In genomic region chr4:76208005-76208765, GRCh38 we compare ENCODE assay signal across 8 cellular contexts. TPM values are rescaled to one million over a fixed set of nuclear protein-coding genes. Genes with fewer than 3 reads are reported as not detected.
DNase-seq lines count a peak whose midpoint lies in the region; ATAC-seq and TF ChIP-seq lines count a peak whose summit lies in the region.

No MANE protein-coding gene starts in this region.

- no peak overlapping the region for H2AFZ ChIP-seq in mammary epithelial cell (ENCODE audit: low read depth, low read length)

- TF ChIP-seq CTCF in Caco-2 (IDR thresholded peaks at IDR 0.05; ENCODE audit: insufficient read depth in 1 of 2, low read depth in 1 of 2, low read length in 1 of 2, severe bottlenecking in 1 of 2, unreplicated experiment in 1 of 2): no peak
- no peak for TF ChIP-seq CTCF in mammary epithelial cell (conservative IDR thresholded peaks at IDR 0.05 in 1 of 2, IDR thresholded peaks at IDR 0.05 in 1 of 2; ENCODE audit: extremely low read depth in 1 of 2, insufficient read depth in 1 of 2, low read depth in 1 of 2, low read length in 2 of 2)

- no peaks in the 10 kb centered on the region for H4K20me1 ChIP-seq in mammary epithelial cell (ENCODE audit: insufficient read depth, low read length)

- intact Hi-C loops in Caco-2 (cut with micrococcal nuclease; ENCODE audit: unreplicated experiment): no loop called here
- intact Hi-C loops in mammary epithelial cell (cut with micrococcal nuclease): no loop called here
- intact Hi-C loops in activated T-helper 2 cell treated with anti-CD3 and anti-CD28 coated beads, Interferon-gamma antibody, Interleukin-2, Interleukin-4, amounts not matched to agents 10 μg/mL and 5 μg/mL and 100 μg/mL, durations not matched to agents 14 hours and 24 hours and 36 hours (cut with micrococcal nuclease): no loop called here

- H3K4me2 ChIP-seq in mammary epithelial cell (ENCODE audit: insufficient read depth, low read depth, low read length): peak overlapping the region; percentile 46

- no peaks in the 10 kb centered on the region for H3K9me3 ChIP-seq in Caco-2
- no peaks in the 10 kb centered on the region for H3K9me3 ChIP-seq in mammary epithelial cell (replicated peaks; ENCODE audit: insufficient read depth, low read length)

- BruUV-seq in Caco-2 (replicated peaks; lab: Mats Ljungman, UMichigan) (no TSS peak), mammary epithelial cell (replicated peaks; lab: Mats Ljungman, UMichigan) (no TSS peak)

- H3K4me3 ChIP-seq in Caco-2 (ENCODE audit: low read depth, low read length): no peak overlapping the region
- H3K4me3 ChIP-seq in mammary epithelial cell (replicated peaks in 1 of 3; ENCODE audit: insufficient read depth in 1 of 3, low read depth in 2 of 3, low read length in 3 of 3): no peak overlapping the region

- WGBS in mammary epithelial cell (ENCODE audit: low coverage, missing lambda C conversion rate): 72% methylated on average over 8 of the region's 9 CpGs

- H3K9ac ChIP-seq in mammary epithelial cell (ENCODE audit: insufficient read depth, low read length): no peak overlapping the region

- H3K27me3 ChIP-seq in Caco-2 (replicated peaks; ENCODE audit: control insufficient read depth, insufficient read depth, low read length): no peaks in the 10 kb centered on the region
- H3K27me3 ChIP-seq in mammary epithelial cell (ENCODE audit: insufficient read depth, low read length): no peaks in the 10 kb centered on the region

- no peaks in the 10 kb centered on the region for H3K9me3 Mint-ChIP-seq in Caco-2 (ENCODE audit: unreplicated experiment)
- H3K9me3 Mint-ChIP-seq in activated T-helper 2 cell treated with anti-CD3 and anti-CD28 coated beads, Interferon-gamma antibody, Interleukin-2, Interleukin-4, amounts not matched to agents 10 μg/mL and 5 μg/mL and 100 μg/mL, durations not matched to agents 14 hours and 24 hours and 36 hours: no peaks in the 10 kb centered on the region

- in situ Hi-C loops in mammary epithelial cell (cut with MboI; ENCODE audit: low sequenced_read_pairs in 2 of 2): no loop called here

- peak in 1 of 2 experiments; percentile 42 for DNase-seq in Caco-2
- DNase-seq in NCI-H2196 (lab: John Stamatoyannopoulos, UW; ENCODE audit: unreplicated experiment): peak; percentile 39
- DNase-seq in mammary epithelial cell: peak; percentile 85
- DNase-seq in left kidney (ENCODE audit: low read depth, low spot score): peak; percentile 84
- DNase-seq in stromal cell of bone marrow (ENCODE audit: low read depth): peak; percentile 91
- DNase-seq in cerebellar nuclear complex (lab: John Stamatoyannopoulos, UW): no peak
- DNase-seq in activated T-helper 2 cell treated with anti-CD3 and anti-CD28 coated beads, Interferon-gamma antibody, Interleukin-2, Interleukin-4, amounts not matched to agents 10 μg/mL and 5 μg/mL and 100 μg/mL, durations not matched to agents 14 hours and 24 hours and 36 hours (ENCODE audit: low spot score): no peak

- no peak for ATAC-seq in GM21529 (IDR thresholded peaks at IDR 0.05; ENCODE audit: unreplicated experiment)

- H3K27ac Mint-ChIP-seq in Caco-2 (ENCODE audit: unreplicated experiment): peak overlapping the region; percentile 90
- no peak overlapping the region for H3K27ac Mint-ChIP-seq in activated T-helper 2 cell treated with anti-CD3 and anti-CD28 coated beads, Interferon-gamma antibody, Interleukin-2, Interleukin-4, amounts not matched to agents 10 μg/mL and 5 μg/mL and 100 μg/mL, durations not matched to agents 14 hours and 24 hours and 36 hours

- no peaks in the 10 kb centered on the region for H3K27me3 Mint-ChIP-seq in Caco-2 (ENCODE audit: insufficient read depth, unreplicated experiment)
- H3K27me3 Mint-ChIP-seq in activated T-helper 2 cell treated with anti-CD3 and anti-CD28 coated beads, Interferon-gamma antibody, Interleukin-2, Interleukin-4, amounts not matched to agents 10 μg/mL and 5 μg/mL and 100 μg/mL, durations not matched to agents 14 hours and 24 hours and 36 hours (ENCODE audit: low read depth): peaks cover 9% of the 10 kb centered on the region

- H3K4me1 ChIP-seq in Caco-2 (peaks cover 34% of the 10 kb centered on the region), mammary epithelial cell (ENCODE audit: insufficient read depth, low read length) (peaks cover 36% of the 10 kb centered on the region)

- H3K36me3 ChIP-seq in Caco-2 (ENCODE audit: control insufficient read depth, insufficient read depth, low read length) (no peaks in the 10 kb centered on the region; the same call in 1 of the 2 replicates), mammary epithelial cell (ENCODE audit: insufficient read depth, low read length) (no peaks in the 10 kb centered on the region)

- CTCF ChIA-PET in Caco-2 (lab: Charles Lee) (no interaction called here), mammary epithelial cell (lab: Charles Lee; ENCODE audit: low non-redundant PET) (interaction anchor here (0.7 kb wide), 1 partner anchor 19 kb away, joined by 3 read pairs; no protein-coding TSS in a partner anchor)

- H3K27ac ChIP-seq in mammary epithelial cell (ENCODE audit: insufficient read depth, low read depth, low read length): no peak overlapping the region

- dilution Hi-C loops in mammary epithelial cell (cut with HindIII; ENCODE audit: low sequenced_read_pairs): no loop called here

- H3K4me1 Mint-ChIP-seq in Caco-2 (ENCODE audit: low read depth, unreplicated experiment): peaks cover 27% of the 10 kb centered on the region
- peaks cover 13% of the 10 kb centered on the region for H3K4me1 Mint-ChIP-seq in activated T-helper 2 cell treated with anti-CD3 and anti-CD28 coated beads, Interferon-gamma antibody, Interleukin-2, Interleukin-4, amounts not matched to agents 10 μg/mL and 5 μg/mL and 100 μg/mL, durations not matched to agents 14 hours and 24 hours and 36 hours (ENCODE audit: low read depth)

- H3K36me3 Mint-ChIP-seq in Caco-2 (ENCODE audit: insufficient read depth, unreplicated experiment): peaks cover 14% of the 10 kb centered on the region
- no peaks in the 10 kb centered on the region for H3K36me3 Mint-ChIP-seq in activated T-helper 2 cell treated with anti-CD3 and anti-CD28 coated beads, Interferon-gamma antibody, Interleukin-2, Interleukin-4, amounts not matched to agents 10 μg/mL and 5 μg/mL and 100 μg/mL, durations not matched to agents 14 hours and 24 hours and 36 hours (ENCODE audit: low read depth)

- H3K79me2 ChIP-seq in mammary epithelial cell (ENCODE audit: insufficient read depth, low read length): peaks cover 95% of the 10 kb centered on the region

- peak overlapping the region; percentile 33 for H3K4me3 Mint-ChIP-seq in Caco-2 (ENCODE audit: unreplicated experiment)
- no peak overlapping the region for H3K4me3 Mint-ChIP-seq in activated T-helper 2 cell treated with anti-CD3 and anti-CD28 coated beads, Interferon-gamma antibody, Interleukin-2, Interleukin-4, amounts not matched to agents 10 μg/mL and 5 μg/mL and 100 μg/mL, durations not matched to agents 14 hours and 24 hours and 36 hours (ENCODE audit: low read depth)

- POLR2A ChIA-PET in Caco-2 (lab: Charles Lee): no interaction called here

RNA-seq across cellular contexts. Expression of gene SCARB2, which starts 5.4 kb away (rescaled TPM):
- total RNA-seq in Caco-2 (2022) (148 and 150 TPM in 2 replicates), mammary epithelial cell (100 to 1,000 TPM in 1 of 2 donors, 10 to 100 TPM in 1; 75.6 to 103 TPM)
- 41.9 TPM for polyA plus RNA-seq in mammary epithelial cell
- 131 TPM for polyA minus RNA-seq in mammary epithelial cell
- 1.3 and 1.9 TPM in 2 replicates for total RNA-seq in activated T-helper 2 cell treated with anti-CD3 and anti-CD28 coated beads, Interferon-gamma antibody, Interleukin-2, Interleukin-4, amounts not matched to agents 10 μg/mL and 5 μg/mL and 100 μg/mL, durations not matched to agents 14 hours and 24 hours and 36 hours

RNA-seq across cellular contexts. Expression of gene FAM47E, which starts 43.3 kb away (rescaled TPM):
- total RNA-seq in Caco-2 (2022) (6.3 and 6.6 TPM in 2 replicates), mammary epithelial cell (1 to 10 TPM in 1 of 2 donors, under 1 TPM in 1; 0.80 to 1.5 TPM)
- 0.23 TPM for polyA plus RNA-seq in mammary epithelial cell
- not detected for polyA minus RNA-seq in mammary epithelial cell
- total RNA-seq in activated T-helper 2 cell treated with anti-CD3 and anti-CD28 coated beads, Interferon-gamma antibody, Interleukin-2, Interleukin-4, amounts not matched to agents 10 μg/mL and 5 μg/mL and 100 μg/mL, durations not matched to agents 14 hours and 24 hours and 36 hours: not detected in 2 replicates

RNA-seq across cellular contexts. Expression of gene NUP54, which starts 60.0 kb away (rescaled TPM):
- total RNA-seq in Caco-2 (2022) (64.9 and 68.8 TPM in 2 replicates), mammary epithelial cell (10 to 100 TPM; 45.3 to 48.6 TPM)
- 29.6 TPM for polyA plus RNA-seq in mammary epithelial cell
- 47.1 TPM for polyA minus RNA-seq in mammary epithelial cell
- 74.7 and 75.6 TPM in 2 replicates for total RNA-seq in activated T-helper 2 cell treated with anti-CD3 and anti-CD28 coated beads, Interferon-gamma antibody, Interleukin-2, Interleukin-4, amounts not matched to agents 10 μg/mL and 5 μg/mL and 100 μg/mL, durations not matched to agents 14 hours and 24 hours and 36 hours

Comparison
In these comparisons a context has a peak if more than half of its experiments do, and no peak if none do; other contexts are left out.
1. DNase-seq: peak in NCI-H2196 (single experiment), mammary epithelial cell (single experiment), left kidney (single experiment) and stromal cell of bone marrow (single experiment); none in cerebellar nuclear complex (0 of 2) and activated T-helper 2 cell treated with anti-CD3 and anti-CD28 coated beads, Interferon-gamma antibody, Interleukin-2, Interleukin-4, amounts not matched to agents 10 μg/mL and 5 μg/mL and 100 μg/mL, durations not matched to agents 14 hours and 24 hours and 36 hours (single experiment).
2. RNA of gene SCARB2, which starts 5.4 kb away (total RNA-seq): 148 to 150 TPM in Caco-2 and 75.6 to 103 TPM in mammary epithelial cell; 1.3 to 1.9 TPM in activated T-helper 2 cell treated with anti-CD3 and anti-CD28 coated beads, Interferon-gamma antibody, Interleukin-2, Interleukin-4, amounts not matched to agents 10 μg/mL and 5 μg/mL and 100 μg/mL, durations not matched to agents 14 hours and 24 hours and 36 hours; every median in the first group is over 10 times any median in the second.